In the genomic region with DNA sequence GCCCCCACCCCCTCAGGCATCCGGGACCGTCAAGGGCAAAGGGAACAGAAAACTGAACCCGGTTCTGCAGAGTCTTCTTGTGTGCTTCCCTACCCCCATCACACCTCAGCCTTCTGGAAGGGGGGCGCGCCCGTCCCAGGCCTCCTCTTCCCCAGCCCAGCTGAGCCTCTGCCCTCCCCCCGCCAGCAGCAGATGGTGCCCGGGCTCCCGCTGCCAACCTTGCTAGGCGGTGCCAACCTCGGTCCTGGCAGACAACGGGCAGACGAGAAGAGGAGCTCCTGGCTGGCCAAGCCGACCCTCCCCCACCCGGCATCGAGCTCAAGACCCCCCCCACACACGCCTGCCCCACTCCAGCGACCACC, we compare ENCODE assay signal across 8 cellular contexts. TPM values are rescaled to one million over a fixed set of nuclear protein-coding genes. Genes with fewer than 3 reads are reported as not detected.
DNase-seq lines count a peak whose midpoint lies in the region.

No MANE protein-coding gene starts in this region.

- peaks cover 63% of the 10 kb centered on the region for H3K27me3 Mint-ChIP-seq in activated T-cell treated with anti-CD3 and anti-CD28 coated beads, Interleukin-2, amount 50 U/mL, for 24 hours

- DNase-seq in activated T-cell treated with anti-CD3 and anti-CD28 coated beads, Interleukin-2, amount 50 U/mL, for 24 hours = no peak
- DNase-seq in activated T-cell treated with anti-CD3 and anti-CD28 coated beads for 4 hours = no peak
- DNase-seq in RPMI8226 = peak; percentile 80
- no peak for DNase-seq in mesenteric fat pad (ENCODE audit: low spot score)
- DNase-seq in mucosa of gallbladder (ENCODE audit: low spot score) = no peak
- no peak for DNase-seq in MV-4-11 (lab: John Stamatoyannopoulos, UW)

- peaks cover 7% of the 10 kb centered on the region for H3K36me3 Mint-ChIP-seq in activated T-cell treated with anti-CD3 and anti-CD28 coated beads, Interleukin-2, amount 50 U/mL, for 24 hours (ENCODE audit: low read depth)

- H3K9ac ChIP-seq in iPS-15b (ENCODE audit: low read depth, low read length) = no peak overlapping the region

- peak overlapping the region; percentile 84 for H3K4me3 Mint-ChIP-seq in activated T-cell treated with anti-CD3 and anti-CD28 coated beads, Interleukin-2, amount 50 U/mL, for 24 hours

- H3K9me3 Mint-ChIP-seq in activated T-cell treated with anti-CD3 and anti-CD28 coated beads, Interleukin-2, amount 50 U/mL, for 24 hours = no peaks in the 10 kb centered on the region

- H3K36me3 ChIP-seq in iPS-15b (ENCODE audit: control insufficient read depth, insufficient read depth, low read length) (no peaks in the 10 kb centered on the region), thymus (ENCODE audit: control insufficient read depth, insufficient read depth) (no peaks in the 10 kb centered on the region)

- H3K9me3 ChIP-seq in iPS-15b (ENCODE audit: control insufficient read depth, insufficient read depth, low read length) (no peaks in the 10 kb centered on the region), thymus (ENCODE audit: control insufficient read depth) (no peaks in the 10 kb centered on the region)

- WGBS in thymus = 3% methylated on average over 18 of the region's 18 CpGs

- no peak overlapping the region for H3K27ac ChIP-seq in thymus (ENCODE audit: low read depth)

- H3K4me1 ChIP-seq in iPS-15b (ENCODE audit: control insufficient read depth, insufficient read depth, low read length) = peaks cover 23% of the 10 kb centered on the region
- H3K4me1 ChIP-seq in thymus (ENCODE audit: control insufficient read depth, insufficient read depth, low read length) = peaks cover 30% of the 10 kb centered on the region

- H3K4me1 Mint-ChIP-seq in activated T-cell treated with anti-CD3 and anti-CD28 coated beads, Interleukin-2, amount 50 U/mL, for 24 hours (ENCODE audit: low read depth) = peaks cover 61% of the 10 kb centered on the region

- H3K27me3 ChIP-seq in iPS-15b (ENCODE audit: control insufficient read depth, insufficient read depth, low read length) = peaks cover 61% of the 10 kb centered on the region
- peaks cover 67% of the 10 kb centered on the region for H3K27me3 ChIP-seq in thymus (ENCODE audit: control insufficient read depth, insufficient read depth)

- H3K27ac Mint-ChIP-seq in activated T-cell treated with anti-CD3 and anti-CD28 coated beads, Interleukin-2, amount 50 U/mL, for 24 hours = no peak overlapping the region

- H3K4me3 ChIP-seq in iPS-15b (ENCODE audit: low read depth, low read length) (peak overlapping the region; percentile 52), thymus (ENCODE audit: low read length) (peak overlapping the region; percentile 45)

RNA-seq across cellular contexts. Expression of gene STAC3, which starts 8.7 kb away (rescaled TPM):
- 12.3 TPM for polyA plus RNA-seq in thymus
- 3.9 TPM for total RNA-seq in mesenteric fat pad
- total RNA-seq in mucosa of gallbladder = 3.6 TPM

RNA-seq across cellular contexts. Expression of gene SHMT2, which starts 12.8 kb away (rescaled TPM):
- 37.0 TPM for polyA plus RNA-seq in thymus
- 62.3 TPM for total RNA-seq in mesenteric fat pad
- total RNA-seq in mucosa of gallbladder = 65.1 TPM

RNA-seq across cellular contexts. Expression of gene NXPH4, which starts 25.7 kb away (rescaled TPM):
- polyA plus RNA-seq in thymus = 0.16 TPM
- 1.4 TPM for total RNA-seq in mesenteric fat pad
- 0.83 TPM for total RNA-seq in mucosa of gallbladder
